In genomic region chr1:164557270-164557669, GRCh38 we compare ENCODE assay signal across 1 cellular context.
TF ChIP-seq lines count a peak whose summit lies in the region.

No MANE protein-coding gene starts in this region.

TF ChIP-seq in H1, 55 proteins besides CTCF, POLR2A, EP300 and RAD21 (continued from another document):
- TF ChIP-seq SIN3A (conservative IDR thresholded peaks at IDR 0.05 in 1 of 2, IDR thresholded peaks at IDR 0.05 in 1 of 2; ENCODE audit: low read depth in 1 of 2, low read length in 2 of 2) = no peak
- no peak for TF ChIP-seq ATF2 (IDR thresholded peaks at IDR 0.05; ENCODE audit: low read length)
- TF ChIP-seq POLR2AphosphoS5 (IDR thresholded peaks at IDR 0.05; ENCODE audit: low read depth, low read length) = no peak
- TF ChIP-seq NANOG (IDR thresholded peaks at IDR 0.05; ENCODE audit: insufficient read depth, low read depth, low read length, poor library complexity, severe bottlenecking) = no peak
- no peak for TF ChIP-seq KDM5A (IDR thresholded peaks at IDR 0.05; ENCODE audit: low read length)
- no peak for TF ChIP-seq NRF1 (IDR thresholded peaks at IDR 0.05; ENCODE audit: low read depth, low read length)
- TF ChIP-seq TBP (IDR thresholded peaks at IDR 0.05; ENCODE audit: low read depth, low read length) = no peak
- TF ChIP-seq TAF1 (IDR thresholded peaks at IDR 0.05; ENCODE audit: low read depth, low read length) = no peak
- TF ChIP-seq RNF2 (IDR thresholded peaks at IDR 0.05; ENCODE audit: borderline replicate concordance, low read depth, low read length, missing control alignments, poor library complexity, severe bottlenecking) = no peak
